ENCODE assay signal across 15 cellular contexts in genomic region chr3:71035886-71036285, GRCh38.
DNase-seq lines count a peak whose midpoint lies in the region; ATAC-seq and TF ChIP-seq lines count a peak whose summit lies in the region.
"Had no signal": no experiment of that assay in that cellular context is flagged by ENCODE, and none has a peak within 500 bp of the region (broad histone marks: within the 10 kb centered on the region; RNA-seq: fewer than 3 reads in every experiment).

No MANE protein-coding gene starts in this region.

- no peak for ATAC-seq in activated T-cell treated with anti-CD3 and anti-CD28 coated beads, Interleukin-2, amount 50 U/mL, for 72 hours (replicated peaks in 1 of 2)
- ATAC-seq in activated T-cell treated with anti-CD3 and anti-CD28 coated beads, Interleukin-2, amount 50 U/mL, for 4 hours = no peak
- ATAC-seq in left colon (peak; percentile 62), GM18511 (IDR thresholded peaks at IDR 0.05; ENCODE audit: unreplicated experiment) (no peak), GM18858 (IDR thresholded peaks at IDR 0.05; ENCODE audit: unreplicated experiment) (no peak)
- ATAC-seq in stimulated activated effector memory CD8-positive, alpha-beta T cell treated with anti-CD3 and anti-CD28 coated beads, Interleukin-12 subunit alpha, Interleukin-12 subunit beta, amount 100 ng/mL, for 72 hours = no peak
- ATAC-seq: GM12878, left cardiac atrium, WTC11 had no signal

- H3K4me3 Mint-ChIP-seq in activated T-cell treated with anti-CD3 and anti-CD28 coated beads, Interleukin-2, amount 50 U/mL, for 72 hours = no peak overlapping the region
- H3K4me3 Mint-ChIP-seq in activated T-cell treated with anti-CD3 and anti-CD28 coated beads, Interleukin-2, amount 50 U/mL, for 4 hours = no peak overlapping the region
- H3K4me3 Mint-ChIP-seq in stimulated activated effector memory CD8-positive, alpha-beta T cell treated with anti-CD3 and anti-CD28 coated beads, Interleukin-12 subunit alpha, Interleukin-12 subunit beta, amount 100 ng/mL, for 72 hours = no peak overlapping the region
- H3K4me3 Mint-ChIP-seq: WTC11 had no signal

- peaks cover 89% of the 10 kb centered on the region for H3K4me1 Mint-ChIP-seq in activated T-cell treated with anti-CD3 and anti-CD28 coated beads, Interleukin-2, amount 50 U/mL, for 72 hours (ENCODE audit: low read depth)
- H3K4me1 Mint-ChIP-seq in activated T-cell treated with anti-CD3 and anti-CD28 coated beads, Interleukin-2, amount 50 U/mL, for 4 hours (ENCODE audit: low read depth) = peaks cover 91% of the 10 kb centered on the region
- H3K4me1 Mint-ChIP-seq in stimulated activated effector memory CD8-positive, alpha-beta T cell treated with anti-CD3 and anti-CD28 coated beads, Interleukin-12 subunit alpha, Interleukin-12 subunit beta, amount 100 ng/mL, for 72 hours = peaks cover 57% of the 10 kb centered on the region

- no peaks in the 10 kb centered on the region for H3K27me3 Mint-ChIP-seq in activated T-cell treated with anti-CD3 and anti-CD28 coated beads, Interleukin-2, amount 50 U/mL, for 72 hours (ENCODE audit: low read depth)
- H3K27me3 Mint-ChIP-seq in activated T-cell treated with anti-CD3 and anti-CD28 coated beads, Interleukin-2, amount 50 U/mL, for 4 hours (ENCODE audit: low read depth) = no peaks in the 10 kb centered on the region

- no peak for TF ChIP-seq CTCF in VCaP (conservative IDR thresholded peaks at IDR 0.05)

- H3K27ac Mint-ChIP-seq in activated T-cell treated with anti-CD3 and anti-CD28 coated beads, Interleukin-2, amount 50 U/mL, for 72 hours = peak overlapping the region; percentile 95
- peak overlapping the region; percentile 45 for H3K27ac Mint-ChIP-seq in stimulated activated effector memory CD8-positive, alpha-beta T cell treated with anti-CD3 and anti-CD28 coated beads, Interleukin-12 subunit alpha, Interleukin-12 subunit beta, amount 100 ng/mL, for 72 hours
- H3K27ac Mint-ChIP-seq: WTC11 had no signal

- H3K36me3 Mint-ChIP-seq in activated T-cell treated with anti-CD3 and anti-CD28 coated beads, Interleukin-2, amount 50 U/mL, for 72 hours (ENCODE audit: insufficient read depth in 2 of 2) = peaks cover 16 to 42% of the 10 kb centered on the region in 2 donors
- peaks cover 75% of the 10 kb centered on the region for H3K36me3 Mint-ChIP-seq in activated T-cell treated with anti-CD3 and anti-CD28 coated beads, Interleukin-2, amount 50 U/mL, for 4 hours (ENCODE audit: insufficient read depth)
- H3K36me3 Mint-ChIP-seq in stimulated activated effector memory CD8-positive, alpha-beta T cell treated with anti-CD3 and anti-CD28 coated beads, Interleukin-12 subunit alpha, Interleukin-12 subunit beta, amount 100 ng/mL, for 72 hours = peaks cover 98% of the 10 kb centered on the region

- intact Hi-C loops in left colon (cut with DNase I, micrococcal nuclease) = no loop called here

- DNase-seq in activated T-cell treated with anti-CD3 and anti-CD28 coated beads, Interleukin-2, amount 50 U/mL, for 72 hours = no peak
- no peak for DNase-seq in activated T-cell treated with anti-CD3 and anti-CD28 coated beads, Interleukin-2, amount 50 U/mL, for 4 hours
- DNase-seq in left colon (no peak), islet precursor cell (no peak)
- DNase-seq in stimulated activated effector memory CD8-positive, alpha-beta T cell treated with anti-CD3 and anti-CD28 coated beads, Interleukin-12 subunit alpha, Interleukin-12 subunit beta, amount 100 ng/mL, for 72 hours (ENCODE audit: low spot score in 2 of 2) = no peak
- DNase-seq: activated T-cell treated with anti-CD3 and anti-CD28 coated beads for 4 hours; effector memory CD4-positive, alpha-beta T cell; left cardiac atrium; stimulated activated CD8-positive, alpha-beta memory T cell treated with anti-CD3 and anti-CD28 coated beads, Interleukin-4, amount 100 ng/mL, for 48 hours; uterus had no signal

- H3K9me3 Mint-ChIP-seq in activated T-cell treated with anti-CD3 and anti-CD28 coated beads, Interleukin-2, amount 50 U/mL, for 72 hours = no peaks in the 10 kb centered on the region
- no peaks in the 10 kb centered on the region for H3K9me3 Mint-ChIP-seq in activated T-cell treated with anti-CD3 and anti-CD28 coated beads, Interleukin-2, amount 50 U/mL, for 4 hours
- H3K9me3 Mint-ChIP-seq in stimulated activated effector memory CD8-positive, alpha-beta T cell treated with anti-CD3 and anti-CD28 coated beads, Interleukin-12 subunit alpha, Interleukin-12 subunit beta, amount 100 ng/mL, for 72 hours = no peaks in the 10 kb centered on the region
- H3K9me3 Mint-ChIP-seq: WTC11 had no signal

- H3K27ac ChIP-seq in VCaP = peak overlapping the region; percentile 97
- H3K27ac ChIP-seq: uterus had no signal
